In genomic region chr19:41397086-41398041, GRCh38 we compare ENCODE assay signal across 8 cellular contexts. TPM values are rescaled to one million over a fixed set of nuclear protein-coding genes. Genes with fewer than 3 reads are reported as not detected.
DNase-seq lines count a peak whose midpoint lies in the region; TF ChIP-seq lines count a peak whose summit lies in the region.

BCKDHA (plus strand) TSS chr19:41397818; CDS start chr19:41397828, 10 bp downstream.
EXOSC5 (minus strand) TSS chr19:41397359; CDS start chr19:41397328, 31 bp downstream.

- peak within 1 kb of the TSS; percentile 77 for H3K27ac ChIP-seq in MM.1S (ENCODE audit: low read length)

- no peaks in the 10 kb centered on the region for H3K9me3 Mint-ChIP-seq in nephron
- no peaks in the 10 kb centered on the region for H3K9me3 Mint-ChIP-seq in stimulated activated naive CD8-positive, alpha-beta T cell treated with anti-CD3 and anti-CD28 coated beads, Interleukin-15, Interleukin-2, amounts not matched to agents 100 ng/mL and 50 ng/mL, for 24 hours

- H3K9me3 ChIP-seq in ES-I3 (ENCODE audit: control insufficient read depth, insufficient read depth, low read length) (no peaks in the 10 kb centered on the region), HAP-1 (no peaks in the 10 kb centered on the region), MM.1S (replicated peaks; ENCODE audit: insufficient read depth, low read length) (no peaks in the 10 kb centered on the region)

- peak within 1 kb of the TSS; percentile 98 for H3K9ac ChIP-seq in ES-I3 (ENCODE audit: low read depth, low read length)
- H3K9ac ChIP-seq in MM.1S (ENCODE audit: low read length), result peak within 1 kb of the TSS; percentile 98

- no peaks in the 10 kb centered on the region for H3K36me3 ChIP-seq in ES-I3 (ENCODE audit: insufficient read depth, low read length)
- H3K36me3 ChIP-seq in HAP-1 (replicated peaks), result no peaks in the 10 kb centered on the region
- H3K36me3 ChIP-seq in MM.1S (replicated peaks; ENCODE audit: insufficient read depth, low read length), result no peaks in the 10 kb centered on the region

- H4K20me1 ChIP-seq in MM.1S (ENCODE audit: insufficient read depth, low read length), result no peaks in the 10 kb centered on the region

- H3K4me2 ChIP-seq in MM.1S (ENCODE audit: low read depth, low read length), result peak within 1 kb of the TSS; percentile 98

- peak within 1 kb of the TSS; percentile 69 for H2AFZ ChIP-seq in MM.1S (ENCODE audit: low read length)

- peak; percentile 99 for DNase-seq in HAP-1 (ENCODE audit: low spot score in 2 of 2)
- DNase-seq in MM.1S, result peak; percentile 100
- DNase-seq in SIG-M5 (lab: John Stamatoyannopoulos, UW), result peak; percentile 92
- DNase-seq in activated gamma-delta T cell (lab: John Stamatoyannopoulos, UW), result peak; percentile 97
- DNase-seq in fibroblast of the aortic adventitia (ENCODE audit: low read depth), result peak; percentile 100

- peaks cover 3% of the 10 kb centered on the region for H3K36me3 Mint-ChIP-seq in nephron (ENCODE audit: low read depth)
- H3K36me3 Mint-ChIP-seq in stimulated activated naive CD8-positive, alpha-beta T cell treated with anti-CD3 and anti-CD28 coated beads, Interleukin-15, Interleukin-2, amounts not matched to agents 100 ng/mL and 50 ng/mL, for 24 hours (ENCODE audit: low read depth), result peaks cover 4% of the 10 kb centered on the region

- H3K4me3 ChIP-seq in HAP-1 (peak within 1 kb of the TSS; percentile 83), MM.1S (ENCODE audit: low read length) (peak within 1 kb of the TSS; percentile 98), fibroblast of the aortic adventitia (ENCODE audit: low read depth, low read length) (peak within 1 kb of the TSS; percentile 99)

- H3K27me3 ChIP-seq in HAP-1 (ENCODE audit: low read depth) (no peaks in the 10 kb centered on the region), MM.1S (replicated peaks; ENCODE audit: insufficient read depth, low read length) (no peaks in the 10 kb centered on the region)

- TF ChIP-seq CTCF in MM.1S (IDR thresholded peaks at IDR 0.05; ENCODE audit: low read length) (no peak), fibroblast of the aortic adventitia (IDR thresholded peaks at IDR 0.05; ENCODE audit: insufficient read depth, low read length) (no peak), nephron (IDR thresholded peaks at IDR 0.05; ENCODE audit: unreplicated experiment in 3 of 3) (no peak)

- H3K27me3 Mint-ChIP-seq in nephron (ENCODE audit: low read depth), result peaks cover 3% of the 10 kb centered on the region
- no peaks in the 10 kb centered on the region for H3K27me3 Mint-ChIP-seq in stimulated activated naive CD8-positive, alpha-beta T cell treated with anti-CD3 and anti-CD28 coated beads, Interleukin-15, Interleukin-2, amounts not matched to agents 100 ng/mL and 50 ng/mL, for 24 hours

- peak within 1 kb of the TSS; percentile 98 to 100 (median 99) for H3K4me3 Mint-ChIP-seq in nephron
- peak within 1 kb of the TSS; percentile 94 for H3K4me3 Mint-ChIP-seq in stimulated activated naive CD8-positive, alpha-beta T cell treated with anti-CD3 and anti-CD28 coated beads, Interleukin-15, Interleukin-2, amounts not matched to agents 100 ng/mL and 50 ng/mL, for 24 hours

- in situ Hi-C loops in HAP-1 (cut with MboI; ENCODE audit: low sequenced_read_pairs), result no loop called here

- peaks cover 61% of the 10 kb centered on the region for H3K79me2 ChIP-seq in MM.1S (ENCODE audit: low read length)

- peak within 1 kb of the TSS; percentile 99 to 100 (median 100) for H3K27ac Mint-ChIP-seq in nephron
- H3K27ac Mint-ChIP-seq in stimulated activated naive CD8-positive, alpha-beta T cell treated with anti-CD3 and anti-CD28 coated beads, Interleukin-15, Interleukin-2, amounts not matched to agents 100 ng/mL and 50 ng/mL, for 24 hours, result peak within 1 kb of the TSS; percentile 100

- H3K4me1 ChIP-seq in ES-I3 (ENCODE audit: insufficient read depth, low read length), result no peaks in the 10 kb centered on the region; the same call in 1 of the 2 replicates
- H3K4me1 ChIP-seq in HAP-1, result peaks cover 8% of the 10 kb centered on the region
- peaks cover 14% of the 10 kb centered on the region for H3K4me1 ChIP-seq in MM.1S (ENCODE audit: low read length)

- no peaks in the 10 kb centered on the region for H3K9me2 ChIP-seq in MM.1S (replicated peaks; ENCODE audit: insufficient read depth, low read length)

- H3F3A ChIP-seq in MM.1S (ENCODE audit: insufficient read depth, low read length), result no peaks in the 10 kb centered on the region

- peaks cover 41% of the 10 kb centered on the region for H3K4me1 Mint-ChIP-seq in nephron
- H3K4me1 Mint-ChIP-seq in stimulated activated naive CD8-positive, alpha-beta T cell treated with anti-CD3 and anti-CD28 coated beads, Interleukin-15, Interleukin-2, amounts not matched to agents 100 ng/mL and 50 ng/mL, for 24 hours (ENCODE audit: low read depth), result peaks cover 40% of the 10 kb centered on the region

RNA-seq across cellular contexts. Expression of gene BCKDHA, which starts in this region (rescaled TPM):
- total RNA-seq in fibroblast of the aortic adventitia (ENCODE audit: low replicate concordance), result 3.5 and 15.3 TPM in 2 replicates

RNA-seq across cellular contexts. Expression of gene EXOSC5, which starts in this region (rescaled TPM):
- total RNA-seq in fibroblast of the aortic adventitia (ENCODE audit: low replicate concordance), result 12.1 and 14.6 TPM in 2 replicates

Comparison
In these comparisons a context has a peak if more than half of its experiments do, and no peak if none do; other contexts are left out.
1. Peak in every context shown above with its lines: DNase-seq, H3K4me3 ChIP-seq and H3K27ac ChIP-seq.